In genomic region chr11:65329944-65330403, GRCh38 we compare ENCODE assay signal across 7 cellular contexts. TPM values are rescaled to one million over a fixed set of nuclear protein-coding genes. Genes with fewer than 3 reads are reported as not detected.
DNase-seq lines count a peak whose midpoint lies in the region; ATAC-seq, FAIRE-seq and TF ChIP-seq lines count a peak whose summit lies in the region.

No MANE protein-coding gene starts in this region.

- no peaks in the 10 kb centered on the region for H3K9me3 ChIP-seq in body of pancreas

- ATAC-seq in body of pancreas (peak; percentile 70), GM19455 (IDR thresholded peaks at IDR 0.05; ENCODE audit: unreplicated experiment) (no peak)

- FAIRE-seq in GM12891 (lab: Jason Lieb, UNC), result peak; percentile 51
- FAIRE-seq in TTC549 (lab: Jason Lieb, UNC), result peak; percentile 69

- H3K36me3 ChIP-seq in body of pancreas (replicated peaks in 1 of 2; ENCODE audit: insufficient read depth in 1 of 2, low read depth in 2 of 2), result no peaks in the 10 kb centered on the region

- intact Hi-C loops in body of pancreas (cut with DNase I), result no loop called here

- peak; percentile 77 to 91 (median 82) for TF ChIP-seq CTCF in body of pancreas (IDR thresholded peaks at IDR 0.05)

- TF ChIP-seq POLR2A in GM12891 (IDR thresholded peaks at IDR 0.05; ENCODE audit: low read depth, low read length) (no peak), body of pancreas (IDR thresholded peaks at IDR 0.05) (no peak)

- H3K27ac ChIP-seq in body of pancreas, result peak overlapping the region in 2 of 4 donors; percentile 16 to 17

- no peaks in the 10 kb centered on the region for H3K27me3 ChIP-seq in body of pancreas

- H3K4me3 ChIP-seq in body of pancreas, result no peak overlapping the region

- no peak for DNase-seq in GM12891 (ENCODE audit: insufficient read length, low spot score)
- peak; percentile 69 for DNase-seq in NCI-H2107 (lab: John Stamatoyannopoulos, UW)
- peak; percentile 93 to 96 (median 94) for DNase-seq in body of pancreas
- peak; percentile 71 for DNase-seq in iPS-NIHi11 (ENCODE audit: low spot score)
- peak; percentile 60 to 88 for DNase-seq in stimulated activated CD4-positive, alpha-beta T cell treated with anti-CD3 and anti-CD28 coated beads, Interleukin-12 subunit alpha, Interleukin-12 subunit beta, amount 100 ng/mL, for 24 hours (ENCODE audit: low read depth in 2 of 2)

- WGBS in body of pancreas, 2 donors, result 5 to 6% methylated on average over 13 of the region's 13 CpGs

- H3K4me1 ChIP-seq in body of pancreas, result peaks cover 17% of the 10 kb centered on the region

TF ChIP-seq in GM12891, 5 proteins besides CTCF, POLR2A, EP300 and RAD21:
- TF ChIP-seq POU2F2 (IDR thresholded peaks at IDR 0.05; ENCODE audit: low read depth, low read length) (no peak), TAF1 (IDR thresholded peaks at IDR 0.05; ENCODE audit: low read depth, low read length) (no peak), PAX5 (IDR thresholded peaks at IDR 0.05; ENCODE audit: insufficient read depth, low read length, severe bottlenecking) (no peak), POLR2AphosphoS5 (IDR thresholded peaks at IDR 0.05; ENCODE audit: low read depth, low read length) (no peak), SPI1 (IDR thresholded peaks at IDR 0.05; ENCODE audit: low read depth, low read length) (no peak)
TF ChIP-seq in GM12891: peak in this region for 0.

RNA-seq across cellular contexts. Expression of gene DPF2, which starts 3.7 kb away (rescaled TPM):
- 29.9 TPM for polyA plus RNA-seq in GM12891 (2012; ENCODE audit: low read depth, missing spikeins)
- 10 to 100 TPM; 18.1 to 30.1 TPM for total RNA-seq in body of pancreas

RNA-seq across cellular contexts. Expression of gene CDC42EP2, which starts 15.3 kb away (rescaled TPM):
- 0.32 TPM for polyA plus RNA-seq in GM12891 (2012; ENCODE audit: low read depth, missing spikeins)
- 10 to 100 TPM in 1 of 2 donors, 1 to 10 TPM in 1; 8.3 to 16.8 TPM for total RNA-seq in body of pancreas

RNA-seq across cellular contexts. Expression of gene TIGD3, which starts 24.6 kb away (rescaled TPM):
- polyA plus RNA-seq in GM12891 (2012; ENCODE audit: low read depth, missing spikeins), result 0.53 TPM
- not detected for total RNA-seq in body of pancreas

RNA-seq across cellular contexts. Expression of gene SLC25A45, which starts 52.5 kb away (rescaled TPM):
- 15.8 TPM for polyA plus RNA-seq in GM12891 (2012; ENCODE audit: low read depth, missing spikeins)
- 10 to 100 TPM; 52.4 to 67.2 TPM for total RNA-seq in body of pancreas

RNA-seq across cellular contexts. Expression of gene FRMD8, which starts 56.5 kb away (rescaled TPM):
- polyA plus RNA-seq in GM12891 (2012; ENCODE audit: low read depth, missing spikeins), result 14.3 TPM
- total RNA-seq in body of pancreas, result 10 to 100 TPM; 20.0 to 46.8 TPM
